ENCODE assay signal across 10 cellular contexts in the genomic region with DNA sequence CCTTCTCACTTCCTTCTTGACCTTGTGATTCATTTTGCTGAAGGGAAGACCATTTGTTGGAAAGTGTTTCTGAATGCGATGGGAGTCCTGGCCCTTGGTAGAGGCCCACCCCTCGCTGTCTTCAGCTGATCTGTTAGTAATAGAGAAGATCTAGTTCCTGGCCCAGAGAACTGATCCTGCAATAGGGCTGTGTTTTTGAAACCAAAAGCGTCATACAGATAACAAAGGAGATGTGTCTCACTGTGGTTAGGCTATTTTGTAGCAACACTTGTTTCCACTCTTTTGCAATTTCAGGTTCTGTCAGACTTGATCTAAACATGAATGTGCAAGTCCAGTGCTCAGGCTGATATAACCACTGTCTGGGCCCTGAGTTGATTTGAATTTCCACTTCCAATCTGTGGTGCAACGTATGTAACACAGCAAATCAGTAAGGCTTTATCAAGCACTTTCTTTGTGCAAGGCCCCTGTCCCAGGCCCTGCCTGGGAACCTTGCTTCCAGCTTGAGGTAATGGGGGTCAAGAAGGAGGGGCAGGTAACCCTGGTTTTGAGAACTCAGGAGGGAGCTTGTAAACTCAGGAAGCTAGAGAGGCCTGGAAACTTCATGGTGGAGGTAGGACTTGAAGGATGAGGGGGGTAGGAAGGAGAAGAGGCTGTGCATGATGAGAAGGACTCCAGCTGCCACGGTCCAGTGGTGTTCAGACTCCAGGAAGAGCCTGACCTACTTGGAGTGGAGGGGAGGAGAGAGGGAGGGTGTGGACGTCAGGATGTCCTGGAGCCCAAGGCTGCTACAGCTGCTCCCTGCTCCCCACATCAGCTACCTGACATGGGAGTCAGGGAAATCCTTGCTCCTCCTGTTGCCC. TPM values are rescaled to one million over a fixed set of nuclear protein-coding genes. Genes with fewer than 3 reads are reported as not detected.
DNase-seq lines count a peak whose midpoint lies in the region; ATAC-seq and TF ChIP-seq lines count a peak whose summit lies in the region.
"Had no signal": no experiment of that assay in that cellular context is flagged by ENCODE, and none has a peak within 500 bp of the region (broad histone marks: within the 10 kb centered on the region; RNA-seq: fewer than 3 reads in every experiment).

No MANE protein-coding gene starts in this region.

- no peak for TF ChIP-seq POLR2A in thyroid gland (IDR thresholded peaks at IDR 0.05)

- H3K9me3 ChIP-seq in right cardiac atrium (ENCODE audit: control insufficient read depth, low read length) (no peaks in the 10 kb centered on the region), thyroid gland (no peaks in the 10 kb centered on the region)
- H3K9me3 ChIP-seq: pancreas had no signal

- intact Hi-C loops in right cardiac atrium (cut with DNase I) (no loop called here), Right ventricle myocardium inferior (cut with DNase I) (no loop called here), thyroid gland (cut with DNase I) (no loop called here)

- DNase-seq in right cardiac atrium (no peak), Right ventricle myocardium inferior (ENCODE audit: missing footprints) (no peak), SKM-1 treated with dmso at 0.1 percent for 144 hours (lab: John Stamatoyannopoulos, UW; ENCODE audit: unreplicated experiment) (peak; percentile 96), epithelial cell of prostate (ENCODE audit: low read depth, low spot score) (peak; percentile 86), thyroid gland (peak; percentile 36 to 54), H4 (ENCODE audit: low spot score) (no peak), epidermal melanocyte (ENCODE audit: insufficient read length, low spot score) (no peak)
- DNase-seq: DND-41, pancreas had no signal

- TF ChIP-seq CTCF in thyroid gland (IDR thresholded peaks at IDR 0.05): no peak

- H3K4me1 ChIP-seq in right cardiac atrium (ENCODE audit: control insufficient read depth, insufficient read depth, low read length) (no peaks in the 10 kb centered on the region), thyroid gland (peaks cover 0 to 6% of the 10 kb centered on the region in 2 donors)
- H3K4me1 ChIP-seq: pancreas had no signal

- H3K4me3 ChIP-seq in right cardiac atrium (ENCODE audit: low read length): no peak overlapping the region
- H3K4me3 ChIP-seq in thyroid gland (replicated peaks in 1 of 3): no peak overlapping the region
- H3K4me3 ChIP-seq: pancreas had no signal

- H3K27ac ChIP-seq in right cardiac atrium (ENCODE audit: low read length) (peak overlapping the region; percentile 56), epithelial cell of prostate (peak overlapping the region; percentile 96), thyroid gland (no peak overlapping the region)

- no peaks in the 10 kb centered on the region for H3K36me3 ChIP-seq in thyroid gland
- H3K36me3 ChIP-seq: pancreas had no signal

- ATAC-seq in right cardiac atrium (peak in 1 of 2 donors; percentile 17), Right ventricle myocardium inferior (no peak), HG03095 (IDR thresholded peaks at IDR 0.05; ENCODE audit: unreplicated experiment) (peak; percentile 58)

- H3K27me3 ChIP-seq in right cardiac atrium (ENCODE audit: control insufficient read depth, insufficient read depth) (no peaks in the 10 kb centered on the region), thyroid gland (no peaks in the 10 kb centered on the region)
- H3K27me3 ChIP-seq: pancreas had no signal

- 62% methylated on average over 6 of the region's 6 CpGs for WGBS in right cardiac atrium
- 65 to 66% methylated on average over 5 to 6 of the region's 6 CpGs for WGBS in thyroid gland, 2 donors

RNA-seq across cellular contexts. Expression of a gene that starts 42.2 kb away (rescaled TPM):
- total RNA-seq in right cardiac atrium: 100 to 1,000 TPM in 1 of 4 donors, 10 to 100 TPM in 3; 53.4 to 102 (median 76.8) TPM
- polyA plus RNA-seq in right cardiac atrium: 69.5 TPM
- total RNA-seq in Right ventricle myocardium inferior: 50.2 TPM
- total RNA-seq in thyroid gland: 100 to 1,000 TPM in 1 of 4 donors, 10 to 100 TPM in 3; 30.7 to 140 (median 40.3) TPM
- total RNA-seq in H4 (2014; rRNA removed; shearing (Covaris generic)): 3.9 and 5.0 TPM in 2 replicates

RNA-seq across cellular contexts. Expression of a gene that starts 57.1 kb away (rescaled TPM):
- total RNA-seq in right cardiac atrium: 10 to 100 TPM; 31.6 to 36.9 (median 35.1) TPM
- 29.2 TPM for polyA plus RNA-seq in right cardiac atrium
- total RNA-seq in Right ventricle myocardium inferior: 52.2 TPM
- total RNA-seq in thyroid gland: 10 to 100 TPM; 37.9 to 54.1 (median 42.8) TPM
- 32.0 and 35.2 TPM in 2 replicates for total RNA-seq in H4 (2014; rRNA removed; shearing (Covaris generic))

Comparison
In these comparisons a context has a peak if more than half of its experiments do, and no peak if none do; other contexts are left out.
1. DNase-seq: peak in SKM-1 treated with dmso at 0.1 percent for 144 hours (single experiment), epithelial cell of prostate (single experiment) and thyroid gland (2 of 2); none in right cardiac atrium (0 of 3), Right ventricle myocardium inferior (single experiment), H4 (single experiment) and epidermal melanocyte (single experiment).
2. H3K27ac ChIP-seq: peak in right cardiac atrium (single experiment) and epithelial cell of prostate (single experiment); none in thyroid gland (0 of 3).